In genomic region chr17:1643999-1644492, GRCh38 we compare ENCODE assay signal across 1 cellular context.
TF ChIP-seq lines count a peak whose summit lies in the region.

No MANE protein-coding gene starts in this region.

TF ChIP-seq in WTC11, 78 proteins besides CTCF, POLR2A, EP300 and RAD21 (continued from another document):
- no peak for TF ChIP-seq PRDM15 (CRISPR knock-in tag; IDR thresholded peaks at IDR 0.05)
- TF ChIP-seq PRRX2 (CRISPR knock-in tag; IDR thresholded peaks at IDR 0.05) = no peak
- TF ChIP-seq ESRRA (CRISPR knock-in tag; IDR thresholded peaks at IDR 0.05; ENCODE audit: borderline replicate concordance) = no peak
- TF ChIP-seq KAT7 (CRISPR knock-in tag; IDR thresholded peaks at IDR 0.05; ENCODE audit: borderline replicate concordance) = no peak
- no peak for TF ChIP-seq ELF4 (CRISPR knock-in tag; IDR thresholded peaks at IDR 0.05; ENCODE audit: low read depth)
